Comparison of ENCODE assay signal across 19 cellular contexts in genomic region chr2:46861916-46862315, GRCh38. TPM values are rescaled to one million over a fixed set of nuclear protein-coding genes. Genes with fewer than 3 reads are reported as not detected.
A peak's percentile ranks its signal among the peaks of the same experiment; 100 is the strongest.
DNase-seq lines count a peak whose midpoint lies in the region; ATAC-seq, FAIRE-seq and TF ChIP-seq lines count a peak whose summit lies in the region.
"Had no signal": no experiment of that assay in that cellular context is flagged by ENCODE, and none has a peak within 500 bp of the region (broad histone marks: within the 10 kb centered on the region; RNA-seq: fewer than 3 reads in every experiment).

No MANE protein-coding gene starts in this region.

- peak overlapping the region; percentile 39 for H3K18ac ChIP-seq in neuronal stem cell (ENCODE audit: low read length)

- peaks cover 49% of the 10 kb centered on the region for H3K4me1 Mint-ChIP-seq in chondrocyte (ENCODE audit: low read depth)
- peaks cover 8% of the 10 kb centered on the region for H3K4me1 Mint-ChIP-seq in progenitor cell of endocrine pancreas (ENCODE audit: low read depth)

- DNase-seq in HepG2 (ENCODE audit: low spot score) (no peak), chondrocyte (ENCODE audit: low spot score) (no peak), neuronal stem cell (ENCODE audit: low spot score) (no peak), vagina (ENCODE audit: extremely low spot score in 2 of 2) (no peak), progenitor cell of endocrine pancreas (ENCODE audit: low spot score, unreplicated experiment) (no peak), GF-D8 (lab: John Stamatoyannopoulos, UW) (no peak)
- no peak for DNase-seq in stimulated activated CD4-positive, alpha-beta T cell treated with anti-CD3 and anti-CD28 coated beads, Interleukin-2, amount 100 ng/mL, for 24 hours
- DNase-seq: AML-193, DMS79 treated with DMSO at 0.1 percent for 48 hours, MV-4-11, NCI-H187, NCI-H226, NCI-H524, RPMI8226 had no signal

- H4K91ac ChIP-seq in neuronal stem cell (ENCODE audit: low read depth, low read length, poor library complexity), result no peak overlapping the region

- H4K20me1 ChIP-seq in HepG2 (ENCODE audit: insufficient read depth, low read length), result no peaks in the 10 kb centered on the region

- H3K27ac Mint-ChIP-seq in chondrocyte (ENCODE audit: unreplicated experiment), result peak overlapping the region; percentile 19
- no peak overlapping the region for H3K27ac Mint-ChIP-seq in progenitor cell of endocrine pancreas

- no peak overlapping the region for H3K14ac ChIP-seq in neuronal stem cell (ENCODE audit: low read length)

- BruUV-seq in HepG2 (replicated peaks; lab: Mats Ljungman, UMichigan), result no TSS peak

- H3K27ac ChIP-seq in liver (ENCODE audit: low read depth in 1 of 2, low read length in 2 of 2) (no peak overlapping the region), HepG2 (ENCODE audit: extremely low read length, insufficient read depth, low read length) (no peak overlapping the region), neuronal stem cell (replicated peaks; ENCODE audit: low read length) (no peak overlapping the region), vagina (peak overlapping the region; percentile 21)
- H3K27ac ChIP-seq: C4-2B, KMS-11 had no signal

- H3K27me3 ChIP-seq in liver (ENCODE audit: control insufficient read depth in 4 of 4, insufficient read depth in 4 of 4, low read length in 3 of 4) (no peaks in the 10 kb centered on the region), HepG2 (ENCODE audit: control insufficient read depth in 1 of 2, insufficient read depth in 2 of 2, low read length in 2 of 2) (peaks cover 8 to 64% of the 10 kb centered on the region in 2 experiments; a peak in 4 of 5 replicates), neuronal stem cell (ENCODE audit: control insufficient read depth in 3 of 3, insufficient read depth in 3 of 3, low read depth in 1 of 3, low read length in 3 of 3) (peaks cover 0 to 22% (median 0%) of the 10 kb centered on the region in 3 experiments), vagina (no peaks in the 10 kb centered on the region)

- H2BK15ac ChIP-seq in neuronal stem cell (ENCODE audit: low read length), result no peak overlapping the region

- H3K4me1 ChIP-seq in liver (ENCODE audit: control insufficient read depth in 4 of 4, insufficient read depth in 4 of 4, low read length in 3 of 4) (no peaks in the 10 kb centered on the region), HepG2 (ENCODE audit: insufficient read depth, low read length) (peaks cover 10% of the 10 kb centered on the region), neuronal stem cell (ENCODE audit: control insufficient read depth in 2 of 2, insufficient read depth in 1 of 2, low read depth in 1 of 2, low read length in 2 of 2) (peaks cover 0 to 2% of the 10 kb centered on the region in 2 donors), vagina (peaks cover 23% of the 10 kb centered on the region)

- H2AFZ ChIP-seq in HepG2 (ENCODE audit: low read length) (no peak overlapping the region), neuronal stem cell (ENCODE audit: low read length) (no peak overlapping the region)

- no peak overlapping the region for H2BK120ac ChIP-seq in neuronal stem cell (ENCODE audit: low read depth, low read length)

- H3K27me3 Mint-ChIP-seq in chondrocyte (ENCODE audit: low read depth), result no peaks in the 10 kb centered on the region
- peaks cover 15% of the 10 kb centered on the region for H3K27me3 Mint-ChIP-seq in progenitor cell of endocrine pancreas

- H3K23ac ChIP-seq in neuronal stem cell (ENCODE audit: low read depth, low read length, poor library complexity), result no peak overlapping the region

- H3K4me3 ChIP-seq in liver (ENCODE audit: low read depth in 1 of 3, low read length in 3 of 3) (no peak overlapping the region), HepG2 (replicated peaks in 1 of 3; ENCODE audit: insufficient read depth in 1 of 3, low read depth in 2 of 3, low read length in 3 of 3) (no peak overlapping the region), neuronal stem cell (ENCODE audit: low read length in 2 of 2) (no peak overlapping the region), vagina (no peak overlapping the region)

- no peak for TF ChIP-seq POLR2A in HepG2 (IDR thresholded peaks at IDR 0.05; ENCODE audit: insufficient read depth in 1 of 2, low read depth in 2 of 2, low read length in 2 of 2)
- TF ChIP-seq POLR2A in vagina (IDR thresholded peaks at IDR 0.05), result no peak

- no peak for ATAC-seq in HepG2

- POLR2A ChIA-PET in HepG2 (lab: Yijun Ruan, JAX), result no interaction called here

- TF ChIP-seq EP300 in HepG2 (IDR thresholded peaks at IDR 0.05; ENCODE audit: low read depth in 2 of 2, low read length in 2 of 2) (no peak), HepG2 (CRISPR knock-in tag; IDR thresholded peaks at IDR 0.05; ENCODE audit: borderline replicate concordance) (no peak)

- intact Hi-C loops in HepG2 (cut with micrococcal nuclease; ENCODE audit: unreplicated experiment), result no loop called here
- intact Hi-C loops in vagina (cut with DNase I), result no loop called here

- H3K4me3 Mint-ChIP-seq in chondrocyte (ENCODE audit: unreplicated experiment) (no peak overlapping the region), progenitor cell of endocrine pancreas (ENCODE audit: low read depth) (no peak overlapping the region)

- H3K9me3 Mint-ChIP-seq in chondrocyte (ENCODE audit: low read depth) (peaks cover 8% of the 10 kb centered on the region), progenitor cell of endocrine pancreas (ENCODE audit: low read depth) (peaks cover 4% of the 10 kb centered on the region)

- no peaks in the 10 kb centered on the region for H3K79me1 ChIP-seq in neuronal stem cell (ENCODE audit: low read depth, low read length)

- H3K9me3 ChIP-seq in liver (ENCODE audit: control insufficient read depth in 4 of 4, low read length in 3 of 4), result peaks cover 0 to 4% (median 0%) of the 10 kb centered on the region in 4 donors
- no peaks in the 10 kb centered on the region for H3K9me3 ChIP-seq in HepG2 (ENCODE audit: low read length)
- peaks cover 0 to 5% of the 10 kb centered on the region in 2 donors for H3K9me3 ChIP-seq in neuronal stem cell (replicated peaks in 1 of 2; ENCODE audit: control insufficient read depth in 2 of 2, insufficient read depth in 1 of 2, low read depth in 1 of 2, low read length in 2 of 2)
- H3K9me3 ChIP-seq in vagina, result no peaks in the 10 kb centered on the region

- in situ Hi-C loops in HepG2 (cut with HindIII; ENCODE audit: extremely low pct_ligation_motif_present, low pct_unique_long_range_greater_than_20kb), result no loop called here

- H3K36me3 Mint-ChIP-seq in chondrocyte (ENCODE audit: low read depth) (no peaks in the 10 kb centered on the region), progenitor cell of endocrine pancreas (ENCODE audit: insufficient read depth) (peaks cover 2% of the 10 kb centered on the region)

- H2BK12ac ChIP-seq in neuronal stem cell (ENCODE audit: low read length), result no peak overlapping the region

- CTCF ChIA-PET in HepG2 (lab: Yijun Ruan, JAX; ENCODE audit: low intra/inter-chr PET ratio, low total read pairs), result no interaction called here

- H4K8ac ChIP-seq in neuronal stem cell (ENCODE audit: low read depth, low read length), result no peak overlapping the region

- TF ChIP-seq RAD21 in liver (IDR thresholded peaks at IDR 0.05), result no peak
- TF ChIP-seq RAD21 in HepG2 (CRISPR knock-in tag; IDR thresholded peaks at IDR 0.05), result no peak

- TF ChIP-seq CTCF in liver (IDR thresholded peaks at IDR 0.05; ENCODE audit: low read depth, low read length, missing input control) (no peak), HepG2 (CRISPR knock-in tag; IDR thresholded peaks at IDR 0.05) (no peak), chondrocyte (IDR thresholded peaks at IDR 0.05) (no peak), vagina (IDR thresholded peaks at IDR 0.05) (no peak), progenitor cell of endocrine pancreas (IDR thresholded peaks at IDR 0.05; ENCODE audit: unreplicated experiment) (no peak)

- H3K9ac ChIP-seq in liver (ENCODE audit: low read depth in 1 of 2, low read length in 2 of 2), result no peak overlapping the region
- H3K9ac ChIP-seq in HepG2 (ENCODE audit: insufficient read depth, low read depth, low read length), result no peak overlapping the region
- no peak overlapping the region for H3K9ac ChIP-seq in neuronal stem cell (ENCODE audit: low read depth, low read length, poor library complexity)
- H3K9ac ChIP-seq: KMS-11 had no signal

- 78% methylated on average over 6 of the region's 6 CpGs for WGBS in liver
- WGBS in HepG2 (ENCODE audit: low lambda C conversion rate), result 19% methylated on average over 6 of the region's 6 CpGs
- WGBS in neuronal stem cell (ENCODE audit: extremely low coverage in 2 of 2, insufficient read length in 2 of 2, insufficient replicate concordance in 1 of 2), 2 donors, result no CpG with 5 or more reads among the region's 6 CpGs

- H3K79me2 ChIP-seq in HepG2 (ENCODE audit: insufficient read depth, low read length), result no peaks in the 10 kb centered on the region

- H2AK5ac ChIP-seq in neuronal stem cell (ENCODE audit: low read depth, low read length), result no peak overlapping the region

- H3K4me2 ChIP-seq in HepG2 (ENCODE audit: low read depth, low read length), result no peak overlapping the region
- no peak overlapping the region for H3K4me2 ChIP-seq in neuronal stem cell (ENCODE audit: insufficient read depth, low read length, poor library complexity, severe bottlenecking)
- H3K4me2 ChIP-seq: KMS-11 had no signal

- H3K36me3 ChIP-seq in liver (ENCODE audit: control insufficient read depth in 4 of 4, insufficient read depth in 3 of 4, low read depth in 1 of 4, low read length in 3 of 4), result no peaks in the 10 kb centered on the region
- H3K36me3 ChIP-seq in HepG2 (replicated peaks in 1 of 2; ENCODE audit: control insufficient read depth in 1 of 2, insufficient read depth in 2 of 2, low read length in 2 of 2), result no peaks in the 10 kb centered on the region
- H3K36me3 ChIP-seq in neuronal stem cell (replicated peaks in 1 of 2; ENCODE audit: control insufficient read depth in 2 of 2, insufficient read depth in 2 of 2, low read length in 2 of 2), result no peaks in the 10 kb centered on the region
- H3K36me3 ChIP-seq in vagina, result no peaks in the 10 kb centered on the region

- no peak for FAIRE-seq in HepG2 (lab: Jason Lieb, UNC)
- FAIRE-seq: A204.1, H54 had no signal

- H3K4ac ChIP-seq in neuronal stem cell (ENCODE audit: low read length), result no peak overlapping the region

- no peak overlapping the region for H2BK5ac ChIP-seq in neuronal stem cell (ENCODE audit: low read length)

RNA-seq across cellular contexts. Expression of gene MCFD2, which starts 53.7 kb away (rescaled TPM):
- total RNA-seq in liver (100 to 1,000 TPM in 1 of 2 donors, 10 to 100 TPM in 1; 81.8 to 148 TPM), HepG2 (2016; rRNA removed; fragmentation: Illumina TruSeq; extraction: Trizol) (191 and 232 TPM in 2 replicates), chondrocyte (95.0 to 103 TPM (median 101 TPM) in 3 replicates), vagina (89.4 TPM), progenitor cell of endocrine pancreas (72.9 and 78.3 TPM in 2 replicates)
- polyA plus RNA-seq in liver (100 to 1,000 TPM; 118 to 140 TPM), HepG2 (2011; rRNA removed) (170 and 183 TPM in 2 replicates)
- 20.4 and 23.3 TPM in 2 replicates for total RNA-seq in HepG2 (2016; cell fraction: cytosol; rRNA removed; fragmentation: Illumina TruSeq; extraction: Trizol; ENCODE audit: low read depth)
- 188 and 227 TPM in 2 replicates for total RNA-seq in HepG2 (2016; cell fraction: insoluble cytoplasmic fraction; rRNA removed; fragmentation: Illumina TruSeq; extraction: Trizol)
- total RNA-seq in HepG2 (2016; cell fraction: membrane; rRNA removed; fragmentation: Illumina TruSeq; extraction: Trizol), result 73.2 and 79.2 TPM in 2 replicates
- total RNA-seq in HepG2 (2016; cell fraction: nucleus; rRNA removed; fragmentation: Illumina TruSeq; extraction: Trizol), result 172 and 204 TPM in 2 replicates
- 120 and 161 TPM in 2 replicates for polyA plus RNA-seq in HepG2 (2011; cell fraction: cytosol; rRNA removed)
- 48.7 and 68.4 TPM in 2 replicates for polyA plus RNA-seq in HepG2 (2011; cell fraction: nucleus; rRNA removed)
- 135 and 170 TPM in 2 replicates for polyA plus RNA-seq in HepG2 (2012)
- 30.7 and 36.6 TPM in 2 replicates for polyA plus RNA-seq in HepG2 (2016; cell fraction: cytosol; fragmentation: Illumina TruSeq; extraction: Trizol; ENCODE audit: low read depth)
- polyA plus RNA-seq in HepG2 (2016; cell fraction: insoluble cytoplasmic fraction; fragmentation: Illumina TruSeq; extraction: Trizol; ENCODE audit: low read depth), result 146 TPM in 2 replicates
- polyA plus RNA-seq in HepG2 (2016; cell fraction: membrane; fragmentation: Illumina TruSeq; extraction: Trizol; ENCODE audit: low read depth), result 43.2 and 44.0 TPM in 2 replicates
- 201 and 204 TPM in 2 replicates for polyA plus RNA-seq in HepG2 (2016; cell fraction: nucleus; fragmentation: Illumina TruSeq; extraction: Trizol; ENCODE audit: insufficient read depth, low read depth)
- 95.6 and 263 TPM in 2 replicates for polyA minus RNA-seq in HepG2 (2011; rRNA and poly(A)+ RNA removed; ENCODE audit: low replicate concordance)
- polyA minus RNA-seq in HepG2 (2011; cell fraction: cytosol; rRNA and poly(A)+ RNA removed), result 122 and 129 TPM in 2 replicates
- polyA minus RNA-seq in HepG2 (2011; cell fraction: nucleus; rRNA and poly(A)+ RNA removed), result 66.2 and 98.2 TPM in 2 replicates
- polyA plus RNA-seq in neuronal stem cell (2013, experiment 1 of 2), result 56.7 TPM
- 57.6 TPM for polyA plus RNA-seq in neuronal stem cell (2013, experiment 2 of 2)
